9 cellular contexts compared by ENCODE assay signal in the genomic region with DNA sequence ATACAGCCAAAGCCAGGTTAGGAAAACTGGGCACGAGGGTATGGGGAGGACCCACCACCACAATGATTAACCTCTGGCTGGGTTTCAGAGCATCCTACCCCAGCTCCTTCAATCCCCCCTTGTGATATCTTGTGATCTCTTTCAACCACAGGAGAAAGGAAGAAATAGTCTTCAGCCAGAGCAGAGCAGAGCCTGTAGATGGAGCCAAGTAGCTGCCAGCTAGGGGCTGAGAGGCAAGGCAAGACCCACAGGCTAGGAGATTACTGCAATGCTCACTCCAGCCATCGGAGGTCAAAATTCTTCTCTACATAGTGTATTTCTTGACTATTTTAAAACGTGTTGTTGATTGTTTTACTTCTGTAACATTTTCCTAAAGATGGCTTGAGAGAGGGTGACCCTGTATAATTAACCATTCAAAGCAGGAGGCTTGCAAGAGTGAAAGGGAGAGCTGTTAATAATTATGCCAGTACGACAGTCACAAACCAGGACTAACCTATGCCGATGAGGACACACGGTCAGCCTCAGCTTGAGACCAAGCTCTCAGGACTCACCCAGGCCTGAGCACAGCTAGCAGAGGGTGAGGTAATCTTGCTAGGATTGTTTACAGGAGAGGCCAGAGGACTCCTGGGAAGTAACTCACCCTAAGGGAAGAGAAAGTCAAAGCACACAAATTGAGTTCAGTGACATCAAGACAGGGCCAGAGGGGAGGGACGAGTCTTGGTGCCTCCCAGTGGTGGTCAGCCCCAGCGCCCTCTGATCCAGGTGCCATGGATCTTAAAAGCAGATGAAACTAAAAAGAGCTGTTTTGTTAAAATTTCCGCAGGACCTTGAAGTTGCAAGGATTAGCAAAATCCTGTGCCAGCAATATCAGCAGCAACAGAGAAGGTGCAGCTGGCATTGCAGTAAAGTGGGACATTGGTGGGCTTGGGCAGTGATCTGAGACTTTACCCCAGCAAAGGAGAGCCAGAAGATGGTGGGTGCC. TPM values are rescaled to one million over a fixed set of nuclear protein-coding genes. Genes with fewer than 3 reads are reported as not detected.
DNase-seq lines count a peak whose midpoint lies in the region; ATAC-seq and TF ChIP-seq lines count a peak whose summit lies in the region.
"Had no signal": no experiment of that assay in that cellular context is flagged by ENCODE, and none has a peak within 500 bp of the region (broad histone marks: within the 10 kb centered on the region; RNA-seq: fewer than 3 reads in every experiment).

No MANE protein-coding gene starts in this region.

- H3K4me3 ChIP-seq in trophoblast cell (ENCODE audit: low read depth, low read length) = no peak overlapping the region
- H3K4me3 ChIP-seq: BLaER1 treated with 17β-estradiol and CSF1 and Interleukin-3, amounts not matched to agents 10 nM and 100 nM had no signal

- H4K91ac ChIP-seq in trophoblast cell (ENCODE audit: low read depth, low read length) = no peak overlapping the region

- no peaks in the 10 kb centered on the region for H3K79me2 ChIP-seq in trophoblast cell (ENCODE audit: control insufficient read depth, insufficient read depth, low read length, poor library complexity)

- no peak overlapping the region for H3K9ac ChIP-seq in trophoblast cell (ENCODE audit: low read length)
- H3K9ac ChIP-seq: BLaER1 treated with 17β-estradiol and CSF1 and Interleukin-3, amounts not matched to agents 10 nM and 100 nM had no signal

- peak overlapping the region; percentile 32 for H2AFZ ChIP-seq in trophoblast cell (ENCODE audit: insufficient read depth, low read length, poor library complexity)

- no peaks in the 10 kb centered on the region for H3K9me3 ChIP-seq in trophoblast cell (ENCODE audit: insufficient read depth, low read depth, low read length)
- H3K9me3 ChIP-seq: BLaER1 treated with 17β-estradiol and CSF1 and Interleukin-3, amounts not matched to agents 10 nM and 100 nM had no signal

- no peaks in the 10 kb centered on the region for H3K36me3 Mint-ChIP-seq in glutamatergic neuron (ENCODE audit: unreplicated experiment)

- no peak overlapping the region for H2BK5ac ChIP-seq in trophoblast cell (ENCODE audit: low read depth, low read length, poor library complexity)

- H3K23ac ChIP-seq in trophoblast cell (ENCODE audit: low read length) = no peak overlapping the region

- H3K79me1 ChIP-seq in trophoblast cell (ENCODE audit: low read length) = no peaks in the 10 kb centered on the region

- peaks cover 3% of the 10 kb centered on the region in 2 experiments for H3K4me1 ChIP-seq in trophoblast cell (ENCODE audit: control insufficient read depth in 1 of 2, insufficient read depth in 2 of 2, low read length in 2 of 2)

- H3K14ac ChIP-seq in trophoblast cell (ENCODE audit: low read length) = no peak overlapping the region

- TF ChIP-seq CTCF in glutamatergic neuron (IDR thresholded peaks at IDR 0.05; ENCODE audit: partially characterized antibody, unreplicated experiment) = peak; percentile 31

- no peak overlapping the region for H3K18ac ChIP-seq in trophoblast cell (ENCODE audit: low read length)

- no peaks in the 10 kb centered on the region for H3K27me3 Mint-ChIP-seq in glutamatergic neuron (ENCODE audit: unreplicated experiment)

- no peak overlapping the region for H2AK5ac ChIP-seq in trophoblast cell (ENCODE audit: low read length)

- H4K8ac ChIP-seq in trophoblast cell (ENCODE audit: low read depth, low read length) = no peak overlapping the region

- no peak overlapping the region for H3K4me3 Mint-ChIP-seq in glutamatergic neuron (ENCODE audit: unreplicated experiment)

- no peak overlapping the region for H2BK12ac ChIP-seq in trophoblast cell (ENCODE audit: low read length)

- no CpG with 5 or more reads among the region's 9 CpGs for WGBS in trophoblast cell (ENCODE audit: extremely low coverage, insufficient coverage, insufficient read length)

- H2BK120ac ChIP-seq in trophoblast cell (ENCODE audit: insufficient read depth, low read length, poor library complexity) = no peak overlapping the region

- H3K4ac ChIP-seq in trophoblast cell (ENCODE audit: low read depth, low read length) = no peak overlapping the region

- no peaks in the 10 kb centered on the region for H3K4me1 Mint-ChIP-seq in glutamatergic neuron (ENCODE audit: low read depth, unreplicated experiment)

- no peak overlapping the region for H3K27ac ChIP-seq in trophoblast cell (ENCODE audit: low read depth, low read length)
- H3K27ac ChIP-seq: BLaER1 treated with 17β-estradiol and CSF1 and Interleukin-3, amounts not matched to agents 10 nM and 100 nM had no signal

- H4K12ac ChIP-seq in trophoblast cell (ENCODE audit: low read depth, low read length) = no peak overlapping the region

- H3K27me3 ChIP-seq in trophoblast cell (ENCODE audit: insufficient read depth, low read length) = no peaks in the 10 kb centered on the region
- H3K27me3 ChIP-seq: BLaER1 treated with 17β-estradiol and CSF1 and Interleukin-3, amounts not matched to agents 10 nM and 100 nM had no signal

- no peaks in the 10 kb centered on the region for H3K36me3 ChIP-seq in trophoblast cell (ENCODE audit: control insufficient read depth in 1 of 2, insufficient read depth in 2 of 2, low read length in 2 of 2)
- H3K36me3 ChIP-seq: BLaER1 treated with 17β-estradiol and CSF1 and Interleukin-3, amounts not matched to agents 10 nM and 100 nM had no signal

- peak in 2 of 3 experiments; percentile 36 to 67 for DNase-seq in NCI-H1417 (lab: John Stamatoyannopoulos, UW)
- no peak for DNase-seq in NCI-H1417 treated with DMSO at 0.1 percent for 48 hours (lab: John Stamatoyannopoulos, UW)
- peak; percentile 38 for DNase-seq in NCI-H446 treated with DMSO at 0.1 percent for 48 hours (lab: John Stamatoyannopoulos, UW)
- peak; percentile 14 for DNase-seq in activated naive CD4-positive, alpha-beta T cell treated with Interleukin-2 at 50 U/mL for 16 hours
- peak; percentile 28 for DNase-seq in glutamatergic neuron
- peak; percentile 12 to 45 for DNase-seq in trophoblast cell

- H3K4me2 ChIP-seq in trophoblast cell (ENCODE audit: low read length) = no peak overlapping the region
- H3K4me2 ChIP-seq: BLaER1 treated with 17β-estradiol and CSF1 and Interleukin-3, amounts not matched to agents 10 nM and 100 nM had no signal

- no peaks in the 10 kb centered on the region for H3K9me3 Mint-ChIP-seq in glutamatergic neuron (ENCODE audit: unreplicated experiment)

- ATAC-seq in HG02678 (IDR thresholded peaks at IDR 0.05; ENCODE audit: unreplicated experiment) (peak; percentile 48), HG02973 (IDR thresholded peaks at IDR 0.05; ENCODE audit: unreplicated experiment) (no peak)

- H3K27ac Mint-ChIP-seq in glutamatergic neuron (ENCODE audit: unreplicated experiment) = no peak overlapping the region

RNA-seq across cellular contexts. Expression of a gene that starts 29.8 kb away (rescaled TPM):
- 4.4 TPM for total RNA-seq in glutamatergic neuron (ENCODE audit: unreplicated experiment)
- polyA plus RNA-seq in trophoblast cell (2013) = 33.7 and 35.6 TPM in 2 replicates
